Comparison of ENCODE assay signal across 1 cellular context in the genomic region with DNA sequence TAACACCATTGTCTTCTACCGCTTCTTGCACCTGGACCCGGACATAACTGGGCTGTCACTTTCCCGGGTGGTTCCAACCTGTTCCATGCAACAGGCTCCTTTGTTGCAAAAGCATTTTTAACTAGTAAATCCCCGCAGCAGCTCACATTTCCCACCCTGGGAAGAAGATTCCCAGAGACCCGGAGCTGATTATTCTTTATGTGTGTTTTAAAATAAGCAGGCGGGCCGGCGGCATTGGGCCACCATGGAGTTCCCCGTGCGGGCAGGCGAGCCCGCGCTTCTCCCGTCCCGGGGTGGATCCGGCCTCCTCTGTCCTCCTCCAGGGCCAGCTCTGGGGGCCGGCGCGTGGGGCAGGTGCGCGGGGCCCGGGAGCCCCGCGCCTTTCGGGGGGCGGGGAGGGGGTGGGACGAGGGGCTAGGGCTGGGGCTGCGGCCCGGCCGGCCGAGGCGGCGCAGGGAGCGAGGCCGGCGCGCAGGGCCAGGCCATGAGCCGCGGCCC.
A peak's percentile ranks its signal among the peaks of the same experiment; 100 is the strongest.
TF ChIP-seq lines count a peak whose summit lies in the region.

No MANE protein-coding gene starts in this region.

TF ChIP-seq in HepG2, 621 proteins besides CTCF, POLR2A, EP300 and RAD21 (continued from another document):
- TF ChIP-seq REL (CRISPR knock-in tag; conservative IDR thresholded peaks at IDR 0.05) (no peak), ZFX (CRISPR knock-in tag; IDR thresholded peaks at IDR 0.05; ENCODE audit: low read depth) (peak; percentile 34; the same call in 1 of the 2 replicates)
